ENCODE assay signal across 23 cellular contexts in genomic region chr22:50550395-50550794, GRCh38. TPM values are rescaled to one million over a fixed set of nuclear protein-coding genes. Genes with fewer than 3 reads are reported as not detected.
DNase-seq lines count a peak whose midpoint lies in the region; ATAC-seq and TF ChIP-seq lines count a peak whose summit lies in the region.
"Had no signal": no experiment of that assay in that cellular context is flagged by ENCODE, and none has a peak within 500 bp of the region (broad histone marks: within the 10 kb centered on the region; RNA-seq: fewer than 3 reads in every experiment).

No MANE protein-coding gene starts in this region.

- H3K4me1 Mint-ChIP-seq in activated CD4-positive, alpha-beta T cell treated with anti-CD3 and anti-CD28 coated beads for 36 hours, result peaks cover 21% of the 10 kb centered on the region
- peaks cover 31% of the 10 kb centered on the region for H3K4me1 Mint-ChIP-seq in CD8-positive, alpha-beta T cell (ENCODE audit: low read depth)
- peaks cover 23% of the 10 kb centered on the region for H3K4me1 Mint-ChIP-seq in activated naive CD8-positive, alpha-beta T cell treated with anti-CD3 and anti-CD28 coated beads for 36 hours
- H3K4me1 Mint-ChIP-seq in nephron progenitor cell, result peaks cover 16% of the 10 kb centered on the region

- H3K4me1 ChIP-seq in CD8-positive, alpha-beta T cell (ENCODE audit: insufficient read depth, low read length), result peaks cover 30% of the 10 kb centered on the region

- peaks cover 3% of the 10 kb centered on the region for H3K36me3 Mint-ChIP-seq in activated CD4-positive, alpha-beta T cell treated with anti-CD3 and anti-CD28 coated beads for 36 hours (ENCODE audit: low read depth)
- no peaks in the 10 kb centered on the region for H3K36me3 Mint-ChIP-seq in CD8-positive, alpha-beta T cell
- H3K36me3 Mint-ChIP-seq in activated naive CD8-positive, alpha-beta T cell treated with anti-CD3 and anti-CD28 coated beads for 36 hours, result peaks cover 11% of the 10 kb centered on the region
- H3K36me3 Mint-ChIP-seq in nephron progenitor cell (ENCODE audit: low read depth), result no peaks in the 10 kb centered on the region

- no peaks in the 10 kb centered on the region for H3K9me3 Mint-ChIP-seq in activated CD4-positive, alpha-beta T cell treated with anti-CD3 and anti-CD28 coated beads for 36 hours (ENCODE audit: low read depth)
- no peaks in the 10 kb centered on the region for H3K9me3 Mint-ChIP-seq in CD8-positive, alpha-beta T cell
- H3K9me3 Mint-ChIP-seq in activated naive CD8-positive, alpha-beta T cell treated with anti-CD3 and anti-CD28 coated beads for 36 hours, result no peaks in the 10 kb centered on the region
- H3K9me3 Mint-ChIP-seq in nephron progenitor cell, result no peaks in the 10 kb centered on the region

- H3K27me3 ChIP-seq in CD8-positive, alpha-beta T cell (ENCODE audit: insufficient read depth, low read length), result no peaks in the 10 kb centered on the region
- H3K27me3 ChIP-seq: cardiac muscle cell had no signal

- no peaks in the 10 kb centered on the region for H3K9me3 ChIP-seq in CD8-positive, alpha-beta T cell (ENCODE audit: low read length)

- no peak overlapping the region for H3K27ac ChIP-seq in CD8-positive, alpha-beta T cell (ENCODE audit: low read depth, low read length)
- H3K27ac ChIP-seq: cardiac muscle cell, SK-N-MC had no signal

- CTCF ChIA-PET in activated CD4-positive, alpha-beta T cell treated with anti-CD3 and anti-CD28 coated beads for 36 hours (lab: Charles Lee), result interaction anchor here (0.8 to 2.2 kb wide), 6 partner anchors 10 to 71 kb away, joined by 3 to 15 read pairs (median 3); partner anchors contain the start of genes LMF2, SCO2 and SYCE3
- CTCF ChIA-PET in CD8-positive, alpha-beta T cell (lab: Charles Lee), result interaction anchor here (1.3 to 4.3 kb wide), 5 partner anchors 9 to 25 kb away, joined by 4 to 36 read pairs (median 6); partner anchors contain the start of genes SCO2, SYCE3 and TYMP

- no peak for ATAC-seq in activated CD4-positive, alpha-beta T cell treated with anti-CD3 and anti-CD28 coated beads for 36 hours
- no peak for ATAC-seq in CD8-positive, alpha-beta T cell
- no peak for ATAC-seq in Right ventricle myocardium superior (ENCODE audit: poor library complexity)
- ATAC-seq: HCT116 had no signal

- peak overlapping the region; percentile 74 for H3K4me3 Mint-ChIP-seq in activated CD4-positive, alpha-beta T cell treated with anti-CD3 and anti-CD28 coated beads for 36 hours
- peak overlapping the region; percentile 79 for H3K4me3 Mint-ChIP-seq in CD8-positive, alpha-beta T cell
- H3K4me3 Mint-ChIP-seq in activated naive CD8-positive, alpha-beta T cell treated with anti-CD3 and anti-CD28 coated beads for 36 hours, result peak overlapping the region; percentile 82
- no peak overlapping the region for H3K4me3 Mint-ChIP-seq in nephron progenitor cell

- no peaks in the 10 kb centered on the region for H3K27me3 Mint-ChIP-seq in activated CD4-positive, alpha-beta T cell treated with anti-CD3 and anti-CD28 coated beads for 36 hours
- no peaks in the 10 kb centered on the region for H3K27me3 Mint-ChIP-seq in CD8-positive, alpha-beta T cell (ENCODE audit: low read depth)
- H3K27me3 Mint-ChIP-seq in activated naive CD8-positive, alpha-beta T cell treated with anti-CD3 and anti-CD28 coated beads for 36 hours, result no peaks in the 10 kb centered on the region
- H3K27me3 Mint-ChIP-seq in nephron progenitor cell (ENCODE audit: low read depth, poor library complexity), result peaks cover 22% of the 10 kb centered on the region

- no peak overlapping the region for H3K4me3 ChIP-seq in CD8-positive, alpha-beta T cell (ENCODE audit: low read depth, low read length)
- H3K4me3 ChIP-seq: cardiac muscle cell, SK-N-MC had no signal

- TF ChIP-seq CTCF in CD8-positive, alpha-beta T cell (IDR thresholded peaks at IDR 0.05), result no peak
- no peak for TF ChIP-seq CTCF in nephron progenitor cell (IDR thresholded peaks at IDR 0.05)

- POLR2A ChIA-PET in activated CD4-positive, alpha-beta T cell treated with anti-CD3 and anti-CD28 coated beads for 36 hours (lab: Charles Lee), result interaction anchor here (1.4 kb wide), 1 partner anchor 25 kb away, joined by 7 read pairs; the partner anchor contains the start of gene SCO2
- POLR2A ChIA-PET in CD8-positive, alpha-beta T cell (lab: Charles Lee), result interaction anchor here (0.7 to 1.5 kb wide), 6 partner anchors 11 to 25 kb away, joined by 3 to 6 read pairs (median 4); partner anchors contain the start of genes SCO2, SYCE3 and TYMP

- intact Hi-C loops in activated CD4-positive, alpha-beta T cell treated with anti-CD3 and anti-CD28 coated beads for 36 hours (cut with DNase I, micrococcal nuclease), result no loop called here
- intact Hi-C loops in CD8-positive, alpha-beta T cell (cut with DNase I, micrococcal nuclease), result no loop called here
- intact Hi-C loops in Right ventricle myocardium superior (cut with DNase I), result no loop called here

- no peak overlapping the region for H3K27ac Mint-ChIP-seq in activated CD4-positive, alpha-beta T cell treated with anti-CD3 and anti-CD28 coated beads for 36 hours
- H3K27ac Mint-ChIP-seq in CD8-positive, alpha-beta T cell, result no peak overlapping the region
- peak overlapping the region; percentile 68 for H3K27ac Mint-ChIP-seq in activated naive CD8-positive, alpha-beta T cell treated with anti-CD3 and anti-CD28 coated beads for 36 hours
- H3K27ac Mint-ChIP-seq in nephron progenitor cell, result peak overlapping the region; percentile 94

- DNase-seq in activated CD4-positive, alpha-beta T cell treated with anti-CD3 and anti-CD28 coated beads for 36 hours, result no peak
- DNase-seq in activated CD4-positive, alpha-beta T cell treated with anti-CD3 and anti-CD28 coated beads, Interleukin-2, amount 50 U/mL, for 4 hours, result no peak
- peak in 1 of 7 experiments; percentile 8 for DNase-seq in CD8-positive, alpha-beta T cell
- DNase-seq in activated naive CD8-positive, alpha-beta T cell treated with anti-CD3 and anti-CD28 coated beads for 36 hours, result no peak
- DNase-seq in nephron progenitor cell, result no peak
- DNase-seq in central memory CD4-positive, alpha-beta T cell, result no peak
- no peak for DNase-seq in activated effector memory CD4-positive, alpha-beta T cell treated with anti-CD3 and anti-CD28 coated beads, Interleukin-2, amount 50 U/mL, for 16 hours
- no peak for DNase-seq in Right ventricle myocardium superior
- DNase-seq: activated CD4-positive, CD25-positive, alpha-beta regulatory T cell treated with anti-CD3 and anti-CD28 coated beads, Interleukin-2, amount 50 U/mL, for 72 hours; amniotic stem cell; DMS 273 treated with DMSO at 0.1 percent for 48 hours; NCI-H1436; NCI-H510A treated with DMSO at 0.1 percent for 48 hours; nucleus accumbens had no signal

- H3K36me3 ChIP-seq in CD8-positive, alpha-beta T cell (ENCODE audit: insufficient read depth, low read length), result no peaks in the 10 kb centered on the region
- H3K36me3 ChIP-seq: cardiac muscle cell had no signal

RNA-seq across cellular contexts. Expression of gene KLHDC7B, which starts 4.7 kb away (rescaled TPM):
- 1 to 10 TPM; 5.7 to 6.4 TPM for total RNA-seq in activated CD4-positive, alpha-beta T cell treated with anti-CD3 and anti-CD28 coated beads for 36 hours
- total RNA-seq in CD8-positive, alpha-beta T cell, result 1 to 10 TPM; 2.1 to 2.3 TPM
- total RNA-seq in activated naive CD8-positive, alpha-beta T cell treated with anti-CD3 and anti-CD28 coated beads for 36 hours, result 10 to 100 TPM; 15.1 to 15.9 TPM
- total RNA-seq in Right ventricle myocardium superior, result not detected
- total RNA-seq: dermis microvascular lymphatic vessel endothelial cell, G401, RPMI7951 had no signal

RNA-seq across cellular contexts. Expression of gene SYCE3, which starts 12.3 kb away (rescaled TPM):
- total RNA-seq in activated CD4-positive, alpha-beta T cell treated with anti-CD3 and anti-CD28 coated beads for 36 hours, result 1 to 10 TPM; 3.8 TPM
- total RNA-seq in CD8-positive, alpha-beta T cell, result not detected
- total RNA-seq in activated naive CD8-positive, alpha-beta T cell treated with anti-CD3 and anti-CD28 coated beads for 36 hours, result 1 to 10 TPM; 1.3 to 1.9 TPM
- not detected for total RNA-seq in Right ventricle myocardium superior
- total RNA-seq: cardiac muscle cell, dermis microvascular lymphatic vessel endothelial cell, G401, mononuclear cell, renal cortical epithelial cell, RPMI7951, urinary bladder had no signal

RNA-seq across cellular contexts. Expression of gene TYMP, which starts 20.6 kb away (rescaled TPM):
- 10 to 100 TPM; 26.9 to 44.3 TPM for total RNA-seq in activated CD4-positive, alpha-beta T cell treated with anti-CD3 and anti-CD28 coated beads for 36 hours
- 1 to 10 TPM; 3.4 to 4.7 TPM for total RNA-seq in CD8-positive, alpha-beta T cell
- total RNA-seq in activated naive CD8-positive, alpha-beta T cell treated with anti-CD3 and anti-CD28 coated beads for 36 hours, result 10 to 100 TPM; 75.7 to 76.8 TPM
- 11.8 TPM for total RNA-seq in Right ventricle myocardium superior

RNA-seq across cellular contexts. Expression of gene SCO2, which starts 25.0 kb away (rescaled TPM):
- 1 to 10 TPM; 2.4 to 5.6 TPM for total RNA-seq in activated CD4-positive, alpha-beta T cell treated with anti-CD3 and anti-CD28 coated beads for 36 hours
- total RNA-seq in CD8-positive, alpha-beta T cell, result 1 to 10 TPM; 1.5 to 4.2 TPM
- total RNA-seq in activated naive CD8-positive, alpha-beta T cell treated with anti-CD3 and anti-CD28 coated beads for 36 hours, result 1 to 10 TPM; 5.0 to 6.0 TPM
- not detected for total RNA-seq in Right ventricle myocardium superior
- total RNA-seq: cardiac muscle cell had no signal

RNA-seq across cellular contexts. Expression of gene CPT1B, which starts 27.8 kb away (rescaled TPM):
- total RNA-seq in activated CD4-positive, alpha-beta T cell treated with anti-CD3 and anti-CD28 coated beads for 36 hours, result 10 to 100 TPM; 42.5 to 51.4 TPM
- 10 to 100 TPM; 42.4 to 46.0 TPM for total RNA-seq in CD8-positive, alpha-beta T cell
- 10 to 100 TPM; 33.6 to 33.7 TPM for total RNA-seq in activated naive CD8-positive, alpha-beta T cell treated with anti-CD3 and anti-CD28 coated beads for 36 hours
- 402 TPM for total RNA-seq in Right ventricle myocardium superior

Comparison
In these comparisons a context has a peak if more than half of its experiments do, and no peak if none do; other contexts are left out.
1. H3K27ac Mint-ChIP-seq: peak in activated naive CD8-positive, alpha-beta T cell treated with anti-CD3 and anti-CD28 coated beads for 36 hours (single experiment) and nephron progenitor cell (single experiment); none in activated CD4-positive, alpha-beta T cell treated with anti-CD3 and anti-CD28 coated beads for 36 hours (single experiment) and CD8-positive, alpha-beta T cell (single experiment).